In the genomic region with DNA sequence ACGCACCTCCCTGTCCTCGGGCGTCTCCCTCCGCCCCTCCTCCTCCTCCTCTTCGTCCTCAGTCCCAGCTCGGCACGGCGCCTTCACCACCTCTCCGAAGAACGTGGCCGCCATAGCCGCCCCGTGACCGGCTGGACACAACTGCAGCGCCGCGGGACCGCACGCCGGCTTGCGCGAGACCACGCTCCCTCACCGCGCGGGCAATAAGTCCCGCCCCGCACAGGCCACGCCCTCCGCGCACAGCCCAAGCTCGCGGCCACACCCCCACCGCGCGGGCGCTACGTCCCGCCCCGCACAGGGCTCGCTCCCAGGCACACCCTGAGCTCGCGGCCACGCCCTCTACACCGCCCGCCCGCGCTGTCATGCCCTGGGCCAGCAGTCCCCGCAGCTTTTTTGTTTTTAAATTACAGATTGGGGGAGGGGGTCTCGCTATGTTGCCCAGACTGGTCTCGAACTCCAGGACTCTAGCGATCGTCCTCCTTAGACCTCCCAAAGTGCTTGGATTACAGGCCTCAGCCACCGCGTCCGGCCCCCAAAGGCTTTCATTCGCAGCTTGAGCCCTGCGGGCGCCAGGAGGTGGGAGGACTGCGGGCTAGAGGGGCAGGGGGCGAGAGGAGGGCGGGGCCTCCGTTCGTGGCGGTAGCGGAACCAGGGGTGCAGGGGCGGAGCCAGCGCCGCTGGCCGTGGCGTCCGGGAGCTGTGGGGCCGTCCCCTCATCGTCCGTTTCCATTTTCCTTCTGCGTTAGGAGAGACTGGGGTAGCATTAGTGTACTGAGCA, we compare ENCODE assay signal across 8 cellular contexts. TPM values are rescaled to one million over a fixed set of nuclear protein-coding genes. Genes with fewer than 3 reads are reported as not detected.
A peak's percentile ranks its signal among the peaks of the same experiment; 100 is the strongest.
DNase-seq lines count a peak whose midpoint lies in the region; ATAC-seq and TF ChIP-seq lines count a peak whose summit lies in the region.

A gene with protein sequence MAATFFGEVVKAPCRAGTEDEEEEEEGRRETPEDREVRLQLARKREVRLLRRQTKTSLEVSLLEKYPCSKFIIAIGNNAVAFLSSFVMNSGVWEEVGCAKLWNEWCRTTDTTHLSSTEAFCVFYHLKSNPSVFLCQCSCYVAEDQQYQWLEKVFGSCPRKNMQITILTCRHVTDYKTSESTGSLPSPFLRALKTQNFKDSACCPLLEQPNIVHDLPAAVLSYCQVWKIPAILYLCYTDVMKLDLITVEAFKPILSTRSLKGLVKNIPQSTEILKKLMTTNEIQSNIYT (minus strand): TSS at position 180 of the 778 bp plus-strand sequence. CDS start 66 bp downstream, at position 114.

- H3K36me3 Mint-ChIP-seq in activated T-cell treated with anti-CD3 and anti-CD28 coated beads, Interleukin-2, amount 50 U/mL, for 24 hours (ENCODE audit: low read depth): peaks cover 49% of the 10 kb centered on the region

- H3K9me3 Mint-ChIP-seq in activated T-cell treated with anti-CD3 and anti-CD28 coated beads, Interleukin-2, amount 50 U/mL, for 24 hours: no peaks in the 10 kb centered on the region

- peak within 1 kb of the TSS; percentile 68 for H3K4me3 ChIP-seq in epithelial cell of proximal tubule (ENCODE audit: low read depth, low read length)

- DNase-seq in DMS53 treated with DMSO at 0.1 percent for 48 hours (lab: John Stamatoyannopoulos, UW; ENCODE audit: unreplicated experiment): peak; percentile 82
- DNase-seq in KG1 (lab: John Stamatoyannopoulos, UW): peak; percentile 88
- DNase-seq in activated T-cell treated with anti-CD3 and anti-CD28 coated beads, Interleukin-2, amount 50 U/mL, for 24 hours: peak; percentile 98
- DNase-seq in epithelial cell of proximal tubule (ENCODE audit: low read depth): no peak
- DNase-seq in mucosa of gallbladder (ENCODE audit: low spot score): peak; percentile 95
- peak; percentile 93 for DNase-seq in stimulated activated CD8-positive, alpha-beta memory T cell treated with anti-CD3 and anti-CD28 coated beads, Interleukin-4, amount 100 ng/mL, for 24 hours (ENCODE audit: low read depth)

- H3K27me3 Mint-ChIP-seq in activated T-cell treated with anti-CD3 and anti-CD28 coated beads, Interleukin-2, amount 50 U/mL, for 24 hours: no peaks in the 10 kb centered on the region

- peaks cover 67% of the 10 kb centered on the region for H3K4me1 Mint-ChIP-seq in activated T-cell treated with anti-CD3 and anti-CD28 coated beads, Interleukin-2, amount 50 U/mL, for 24 hours (ENCODE audit: low read depth)

- H3K4me3 Mint-ChIP-seq in activated T-cell treated with anti-CD3 and anti-CD28 coated beads, Interleukin-2, amount 50 U/mL, for 24 hours: peak within 1 kb of the TSS; percentile 98

- peak; percentile 88 for ATAC-seq in GM21737 (IDR thresholded peaks at IDR 0.05; ENCODE audit: unreplicated experiment)

- H3K27ac Mint-ChIP-seq in activated T-cell treated with anti-CD3 and anti-CD28 coated beads, Interleukin-2, amount 50 U/mL, for 24 hours: peak within 1 kb of the TSS; percentile 97

- TF ChIP-seq CTCF in epithelial cell of proximal tubule (conservative IDR thresholded peaks at IDR 0.05; ENCODE audit: low read depth, low read length): no peak

TF ChIP-seq in PFSK-1, 5 proteins besides CTCF, POLR2A, EP300 and RAD21:
- TF ChIP-seq SIN3A (IDR thresholded peaks at IDR 0.05; ENCODE audit: borderline replicate concordance, insufficient read depth, low read length) (peak; percentile 9; the same call in 1 of the 2 replicates), TAF1 (IDR thresholded peaks at IDR 0.05; ENCODE audit: borderline replicate concordance, insufficient read depth, low read length) (peak; percentile 73; the same call in 1 of the 2 replicates), POLR2AphosphoS5 (IDR thresholded peaks at IDR 0.05; ENCODE audit: low read depth, low read length) (peak; percentile 70; the same call in 1 of the 2 replicates), REST (IDR thresholded peaks at IDR 0.05; ENCODE audit: insufficient read depth in 1 of 2, low read depth in 2 of 2, low read length in 2 of 2) (0 out of 4 replicates have a peak, but pooled peaks of 1 of the 2 experiments have one; percentile 27), FOXP2 (optimal IDR thresholded peaks at IDR 0.05; ENCODE audit: borderline replicate concordance, extremely low read depth, extremely low read length, insufficient read depth) (peak; percentile 99)
TF ChIP-seq in PFSK-1: peak in this region for 5.

RNA-seq across cellular contexts. Expression of the gene that starts here (rescaled TPM):
- 151 TPM for polyA plus RNA-seq in PFSK-1 (2012; ENCODE audit: insufficient read length, low read depth)
- 47.1 and 120 TPM in 2 replicates for total RNA-seq in epithelial cell of proximal tubule
- total RNA-seq in mucosa of gallbladder: 22.6 TPM
